1 cellular context compared by ENCODE assay signal in the genomic region with DNA sequence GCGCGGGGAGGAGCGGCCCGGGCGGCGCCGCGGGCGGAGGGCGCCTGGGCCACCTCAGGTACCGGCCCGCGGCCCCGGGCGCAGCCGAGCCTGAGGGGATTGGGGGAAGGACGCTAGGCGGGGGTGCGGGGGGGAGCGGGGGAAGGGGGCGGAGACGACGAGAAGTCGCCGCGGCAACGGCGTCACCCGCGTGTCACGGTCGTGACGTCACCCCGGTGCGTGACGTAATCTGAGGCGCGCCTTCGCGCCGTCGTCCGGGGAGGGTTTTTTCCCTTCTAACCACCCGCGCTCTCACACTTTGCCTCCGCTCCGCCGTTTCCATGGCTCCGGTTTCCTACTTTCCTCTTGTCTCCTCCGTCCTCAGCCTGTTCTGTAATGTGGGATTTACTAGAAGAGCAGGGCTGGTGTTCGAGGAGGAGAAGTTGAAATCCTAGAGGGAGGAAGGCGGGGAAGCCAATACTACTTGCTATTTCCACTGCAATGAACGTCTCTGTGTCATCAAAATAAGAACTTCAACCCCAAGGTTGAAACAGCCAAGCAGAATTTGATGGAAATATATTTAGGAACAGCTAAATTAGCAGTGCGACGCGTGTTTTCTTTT.
A peak's percentile ranks its signal among the peaks of the same experiment; 100 is the strongest.
TF ChIP-seq lines count a peak whose summit lies in the region.

BRAF (minus strand) TSS at position 109 of the 601 bp plus-strand sequence. CDS start 226 bp downstream, outside the sequence.

TF ChIP-seq in IMR-90, 13 proteins besides CTCF, POLR2A, EP300 and RAD21 (continued from another document):
- TF ChIP-seq, protein P1, sequence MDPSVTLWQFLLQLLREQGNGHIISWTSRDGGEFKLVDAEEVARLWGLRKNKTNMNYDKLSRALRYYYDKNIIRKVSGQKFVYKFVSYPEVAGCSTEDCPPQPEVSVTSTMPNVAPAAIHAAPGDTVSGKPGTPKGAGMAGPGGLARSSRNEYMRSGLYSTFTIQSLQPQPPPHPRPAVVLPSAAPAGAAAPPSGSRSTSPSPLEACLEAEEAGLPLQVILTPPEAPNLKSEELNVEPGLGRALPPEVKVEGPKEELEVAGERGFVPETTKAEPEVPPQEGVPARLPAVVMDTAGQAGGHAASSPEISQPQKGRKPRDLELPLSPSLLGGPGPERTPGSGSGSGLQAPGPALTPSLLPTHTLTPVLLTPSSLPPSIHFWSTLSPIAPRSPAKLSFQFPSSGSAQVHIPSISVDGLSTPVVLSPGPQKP (IDR thresholded peaks at IDR 0.05; ENCODE audit: borderline replicate concordance, low read depth, low read length), result no peak
- peak; percentile 68 for TF ChIP-seq RCOR1 (IDR thresholded peaks at IDR 0.05; ENCODE audit: insufficient replicate concordance, low read length)
- peak; percentile 16; the same call in 1 of the 2 replicates for TF ChIP-seq BHLHE40 (IDR thresholded peaks at IDR 0.05; ENCODE audit: low read depth, low read length)
- TF ChIP-seq FOS (IDR thresholded peaks at IDR 0.05; ENCODE audit: low read depth, low read length), result 0 out of 2 replicates have a peak, but pooled peaks have one; percentile 14
- TF ChIP-seq NFE2L2 (IDR thresholded peaks at IDR 0.05; ENCODE audit: low read depth, low read length), result peak; percentile 36; the same call in 1 of the 2 replicates
